In genomic region chr6:157622427-157622826, GRCh38 we compare ENCODE assay signal across 9 cellular contexts.
"Had no signal": no experiment of that assay in that cellular context is flagged by ENCODE, and none has a peak within 500 bp of the region (broad histone marks: within the 10 kb centered on the region; RNA-seq: fewer than 3 reads in every experiment).

No MANE protein-coding gene starts in this region.

- H2AFZ ChIP-seq: GM23338 had no signal

- DNase-seq: H9, HCEC 1CT, HFFc6, KG1 had no signal

- H3K27ac ChIP-seq: HL-60 had no signal

- H3K4me2 ChIP-seq: GM23338 had no signal

- H3K4me3 ChIP-seq: GM23338 had no signal

- FAIRE-seq: H1, H54, HepG2 had no signal

- ATAC-seq: GM23338, HepG2 had no signal
